Comparison of ENCODE assay signal across 14 cellular contexts in genomic region chr12:85949253-85949652, GRCh38.
A peak's percentile ranks its signal among the peaks of the same experiment; 100 is the strongest.
DNase-seq lines count a peak whose midpoint lies in the region; ATAC-seq and TF ChIP-seq lines count a peak whose summit lies in the region.
"Had no signal": no experiment of that assay in that cellular context is flagged by ENCODE, and none has a peak within 500 bp of the region (broad histone marks: within the 10 kb centered on the region; RNA-seq: fewer than 3 reads in every experiment).

No MANE protein-coding gene starts in this region.

- DNase-seq in H7: peak; percentile 1
- peak; percentile 20 for DNase-seq in SK-N-MC (ENCODE audit: low read depth, low spot score)
- DNase-seq in iPS DF 4.7 (ENCODE audit: extremely low read depth, low spot score): peak; percentile 90
- no peak for DNase-seq in neuronal stem cell (ENCODE audit: low spot score)
- no peak for DNase-seq in SIG-M5 (lab: John Stamatoyannopoulos, UW)
- no peak for DNase-seq in NCI-H2081 treated with DMSO at 0.1 percent for 48 hours (lab: John Stamatoyannopoulos, UW)
- no peak for DNase-seq in activated CD8-positive, alpha-beta T cell treated with anti-CD3 and anti-CD28 coated beads for 36 hours
- no peak for DNase-seq in activated naive CD4-positive, alpha-beta T cell treated with anti-CD3 and anti-CD28 coated beads, Interleukin-2, amount 50 U/mL, for 16 hours
- DNase-seq: Karpas-422, MM.1S, NCI-H1417, NCI-H2029, NCI-H510A treated with DMSO at 0.1 percent for 48 hours, SHP77 treated with DMSO at 0.1 percent for 48 hours had no signal

- no peak overlapping the region for H3K27ac Mint-ChIP-seq in activated CD8-positive, alpha-beta T cell treated with anti-CD3 and anti-CD28 coated beads for 36 hours

- intact Hi-C loops in activated CD8-positive, alpha-beta T cell treated with anti-CD3 and anti-CD28 coated beads for 36 hours (cut with micrococcal nuclease): no loop called here

- no peak for TF ChIP-seq CTCF in activated CD8-positive, alpha-beta T cell treated with anti-CD3 and anti-CD28 coated beads for 36 hours (IDR thresholded peaks at IDR 0.05)

- H3K9me3 Mint-ChIP-seq in activated CD8-positive, alpha-beta T cell treated with anti-CD3 and anti-CD28 coated beads for 36 hours: peaks cover 4% of the 10 kb centered on the region

- no peak overlapping the region for H3K4me3 Mint-ChIP-seq in activated CD8-positive, alpha-beta T cell treated with anti-CD3 and anti-CD28 coated beads for 36 hours

- H3K9me3 ChIP-seq in SK-N-MC (ENCODE audit: low read depth, low read length) (0 out of 2 replicates have a peak, but pooled peaks cover 3% of the 10 kb centered on the region), neuronal stem cell (replicated peaks in 1 of 2; ENCODE audit: control insufficient read depth in 2 of 2, insufficient read depth in 1 of 2, low read depth in 1 of 2, low read length in 2 of 2) (peaks cover 0 to 2% of the 10 kb centered on the region in 2 donors)

- no peak overlapping the region for H2AK5ac ChIP-seq in neuronal stem cell (ENCODE audit: low read depth, low read length)

- H3K27ac ChIP-seq in SK-N-MC (no peak overlapping the region), neuronal stem cell (replicated peaks; ENCODE audit: low read length) (no peak overlapping the region)

- no peaks in the 10 kb centered on the region for H3K79me1 ChIP-seq in neuronal stem cell (ENCODE audit: low read depth, low read length)

- no peak overlapping the region for H2BK5ac ChIP-seq in neuronal stem cell (ENCODE audit: low read length)

- no peak overlapping the region for H2BK15ac ChIP-seq in neuronal stem cell (ENCODE audit: low read length)

- no peak overlapping the region for H3K4me3 ChIP-seq in H7 (ENCODE audit: insufficient read depth, low read depth, low read length)
- H3K4me3 ChIP-seq in SK-N-MC: no peak overlapping the region
- H3K4me3 ChIP-seq in neuronal stem cell (ENCODE audit: low read length in 2 of 2): no peak overlapping the region

- H3K4me2 ChIP-seq in neuronal stem cell (ENCODE audit: insufficient read depth, low read length, poor library complexity, severe bottlenecking): no peak overlapping the region

- H3K36me3 ChIP-seq in H7 (replicated peaks; ENCODE audit: control insufficient read depth, insufficient read depth, low read length) (no peaks in the 10 kb centered on the region; the same call in none of the 2 replicates), SK-N-MC (ENCODE audit: insufficient read depth, low read length) (no peaks in the 10 kb centered on the region), neuronal stem cell (replicated peaks in 1 of 2; ENCODE audit: control insufficient read depth in 2 of 2, insufficient read depth in 2 of 2, low read length in 2 of 2) (no peaks in the 10 kb centered on the region)

- POLR2A ChIA-PET in activated CD8-positive, alpha-beta T cell treated with anti-CD3 and anti-CD28 coated beads for 36 hours (lab: Charles Lee): no interaction called here

- no peaks in the 10 kb centered on the region for H3K27me3 Mint-ChIP-seq in activated CD8-positive, alpha-beta T cell treated with anti-CD3 and anti-CD28 coated beads for 36 hours

- no peak overlapping the region for H3K14ac ChIP-seq in neuronal stem cell (ENCODE audit: low read length)

- H3K18ac ChIP-seq in neuronal stem cell (ENCODE audit: low read length): no peak overlapping the region

- no peaks in the 10 kb centered on the region for H3K4me1 Mint-ChIP-seq in activated CD8-positive, alpha-beta T cell treated with anti-CD3 and anti-CD28 coated beads for 36 hours (ENCODE audit: low read depth)

- no peak overlapping the region for H4K8ac ChIP-seq in neuronal stem cell (ENCODE audit: low read depth, low read length)

- H3K4ac ChIP-seq in neuronal stem cell (ENCODE audit: low read length): no peak overlapping the region

- H2AFZ ChIP-seq in neuronal stem cell (ENCODE audit: low read length): peak overlapping the region; percentile 68

- no peak overlapping the region for H2BK12ac ChIP-seq in neuronal stem cell (ENCODE audit: low read length)

- H3K36me3 Mint-ChIP-seq in activated CD8-positive, alpha-beta T cell treated with anti-CD3 and anti-CD28 coated beads for 36 hours (ENCODE audit: low read depth): no peaks in the 10 kb centered on the region

- ATAC-seq in activated CD8-positive, alpha-beta T cell treated with anti-CD3 and anti-CD28 coated beads for 36 hours: no peak

- no peak overlapping the region for H2BK120ac ChIP-seq in neuronal stem cell (ENCODE audit: low read depth, low read length)

- H3K27me3 ChIP-seq in H7 (ENCODE audit: control insufficient read depth, insufficient read depth, low read length): no peaks in the 10 kb centered on the region
- no peaks in the 10 kb centered on the region for H3K27me3 ChIP-seq in neuronal stem cell (ENCODE audit: control insufficient read depth in 3 of 3, insufficient read depth in 3 of 3, low read depth in 1 of 3, low read length in 3 of 3)

- no CpG with 5 or more reads among the region's 1 CpG for WGBS in neuronal stem cell (ENCODE audit: extremely low coverage in 2 of 2, insufficient read length in 2 of 2, insufficient replicate concordance in 1 of 2), 2 donors

- H4K91ac ChIP-seq in neuronal stem cell (ENCODE audit: low read depth, low read length, poor library complexity): no peak overlapping the region

- no peak overlapping the region for H3K23ac ChIP-seq in neuronal stem cell (ENCODE audit: low read depth, low read length, poor library complexity)

- CTCF ChIA-PET in activated CD8-positive, alpha-beta T cell treated with anti-CD3 and anti-CD28 coated beads for 36 hours (lab: Charles Lee): no interaction called here

- H3K9ac ChIP-seq in SK-N-MC (ENCODE audit: insufficient read length): no peak overlapping the region
- no peak overlapping the region for H3K9ac ChIP-seq in neuronal stem cell (ENCODE audit: low read depth, low read length, poor library complexity)

- H3K4me1 ChIP-seq in neuronal stem cell (ENCODE audit: control insufficient read depth in 2 of 2, insufficient read depth in 1 of 2, low read depth in 1 of 2, low read length in 2 of 2): no peaks in the 10 kb centered on the region

Comparison
In these comparisons a context has a peak if more than half of its experiments do, and no peak if none do; other contexts are left out.
1. DNase-seq: peak in H7 (single experiment), SK-N-MC (single experiment) and iPS DF 4.7 (single experiment); none in neuronal stem cell (single experiment), SIG-M5 (single experiment), NCI-H2081 treated with DMSO at 0.1 percent for 48 hours (single experiment), activated CD8-positive, alpha-beta T cell treated with anti-CD3 and anti-CD28 coated beads for 36 hours (single experiment) and activated naive CD4-positive, alpha-beta T cell treated with anti-CD3 and anti-CD28 coated beads, Interleukin-2, amount 50 U/mL, for 16 hours (single experiment).